ENCODE assay signal across 8 cellular contexts in genomic region chr7:43869018-43869897, GRCh38.
DNase-seq lines count a peak whose midpoint lies in the region; ATAC-seq and FAIRE-seq lines count a peak whose summit lies in the region.

TSS of gene MRPS24 (minus strand) at chr7:43869517. CDS start at chr7:43869495, 22 bp downstream.

- peak within 1 kb of the TSS; percentile 67 for H3K4me3 ChIP-seq in effector memory CD4-positive, alpha-beta T cell (ENCODE audit: insufficient read depth, low read depth, low read length, poor library complexity, severe bottlenecking)

- DNase-seq in COR-L47 (lab: John Stamatoyannopoulos, UW) (peak; percentile 95), HTR-8/SVneo (ENCODE audit: insufficient read length, low spot score) (peak; percentile 93), NOMO-1 treated with DMSO at 0.1 percent for 48 hours (lab: John Stamatoyannopoulos, UW; ENCODE audit: unreplicated experiment) (peak; percentile 94), medulla oblongata (ENCODE audit: extremely low spot score) (peak; percentile 95)
- peak; percentile 89 to 92 for DNase-seq in activated CD8-positive, alpha-beta memory T cell treated with anti-CD3 and anti-CD28 coated beads for 4 hours (ENCODE audit: low read depth in 2 of 2)
- peak; percentile 90 to 91 (median 91) for DNase-seq in effector memory CD4-positive, alpha-beta T cell
- peak; percentile 88 to 95 (median 89) for DNase-seq in stimulated activated CD4-positive, alpha-beta T cell treated with anti-CD3 and anti-CD28 coated beads, TNF-alpha, amount 100 ng/mL, for 48 hours (ENCODE audit: low read depth in 3 of 3)

- H3K27me3 ChIP-seq in effector memory CD4-positive, alpha-beta T cell (replicated peaks; ENCODE audit: control insufficient read depth, insufficient read depth, low read length, poor library complexity, severe bottlenecking), result no peaks in the 10 kb centered on the region

- ATAC-seq in GM21367 (IDR thresholded peaks at IDR 0.05; ENCODE audit: unreplicated experiment), result peak; percentile 86

- H3K27ac ChIP-seq in effector memory CD4-positive, alpha-beta T cell (ENCODE audit: insufficient read depth, low read length, poor library complexity, severe bottlenecking), result peak within 1 kb of the TSS; percentile 60

- H3K4me1 ChIP-seq in effector memory CD4-positive, alpha-beta T cell (ENCODE audit: control insufficient read depth, insufficient read depth, low read length, poor library complexity, severe bottlenecking), result peaks cover 9% of the 10 kb centered on the region

- FAIRE-seq in HTR-8/SVneo (lab: Jason Lieb, UNC), result peak; percentile 93

- H3K9me3 ChIP-seq in effector memory CD4-positive, alpha-beta T cell (ENCODE audit: control insufficient read depth, low read length), result no peaks in the 10 kb centered on the region

- peaks cover 14% of the 10 kb centered on the region for H3K36me3 ChIP-seq in effector memory CD4-positive, alpha-beta T cell (ENCODE audit: control insufficient read depth, insufficient read depth, low read length)

Comparison
In these comparisons a context has a peak if more than half of its experiments do, and no peak if none do; other contexts are left out.
1. Peak in every context shown above with its lines: DNase-seq, ATAC-seq, H3K4me3 ChIP-seq and H3K27ac ChIP-seq.